In genomic region chr2:109554758-109555157, GRCh38 we compare ENCODE assay signal across 15 cellular contexts.
"Had no signal": no experiment of that assay in that cellular context is flagged by ENCODE, and none has a peak within 500 bp of the region (broad histone marks: within the 10 kb centered on the region; RNA-seq: fewer than 3 reads in every experiment).

No MANE protein-coding gene starts in this region.

- DNase-seq: activated CD4-positive, alpha-beta T cell treated with anti-CD3 and anti-CD28 coated beads, Interleukin-2, amount 50 U/mL, for 4 hours; activated CD4-positive, CD25-positive, alpha-beta regulatory T cell treated with anti-CD3 and anti-CD28 coated beads, Interleukin-2, amount 50 U/mL, for 72 hours; activated gamma-delta T cell treated with Interleukin-2 at 50 U/mL for 16 hours; activated naive CD8-positive, alpha-beta T cell treated with anti-CD3 and anti-CD28 coated beads for 36 hours; activated T-cell treated with anti-CD3 and anti-CD28 coated beads, Interleukin-2, amount 50 U/mL, for 1 hour; aorta; foreskin keratinocyte; left colon; sigmoid colon; stimulated activated CD4-positive, alpha-beta T cell treated with anti-CD3 and anti-CD28 coated beads, Interleukin-12 subunit alpha, Interleukin-12 subunit beta, amount 100 ng/mL, for 4 hours; stimulated activated CD4-positive, alpha-beta T cell treated with anti-CD3 and anti-CD28 coated beads, Interleukin-2, amount 100 ng/mL, for 48 hours; thyroid gland had no signal

- H3K36me3 ChIP-seq: breast epithelium had no signal

- H3K4me3 ChIP-seq: breast epithelium, esophagus muscularis mucosa, sigmoid colon, thyroid gland had no signal

- H3K27me3 ChIP-seq: breast epithelium, esophagus muscularis mucosa, foreskin keratinocyte, sigmoid colon, thyroid gland had no signal

- H3K4me1 ChIP-seq: breast epithelium, sigmoid colon, thyroid gland had no signal

- ATAC-seq: foreskin keratinocyte, left colon had no signal

- H3K9me3 ChIP-seq: breast epithelium, esophagus muscularis mucosa, sigmoid colon, thyroid gland had no signal

- FAIRE-seq: endometrium had no signal

- H3K27ac ChIP-seq: breast epithelium, esophagus muscularis mucosa, foreskin keratinocyte, sigmoid colon, thyroid gland had no signal
